In genomic region chr19:10720607-10721125, GRCh38 we compare ENCODE assay signal across 17 cellular contexts. TPM values are rescaled to one million over a fixed set of nuclear protein-coding genes. Genes with fewer than 3 reads are reported as not detected.
DNase-seq lines count a peak whose midpoint lies in the region; ATAC-seq, FAIRE-seq and TF ChIP-seq lines count a peak whose summit lies in the region.
"Had no signal": no experiment of that assay in that cellular context is flagged by ENCODE, and none has a peak within 500 bp of the region (broad histone marks: within the 10 kb centered on the region; RNA-seq: fewer than 3 reads in every experiment).

No MANE protein-coding gene starts in this region.

- peaks cover 54% of the 10 kb centered on the region for H4K20me1 ChIP-seq in K562 (replicated peaks; ENCODE audit: control insufficient read depth, insufficient read depth, low read length)

- TF ChIP-seq CTCF in K562 (IDR thresholded peaks at IDR 0.05 in 2 of 3, conservative IDR thresholded peaks at IDR 0.05 in 1 of 3; ENCODE audit: insufficient read depth in 2 of 3, low read depth in 1 of 3, low read length in 3 of 3) (no peak), neural crest cell (conservative IDR thresholded peaks at IDR 0.05) (no peak)

- TF ChIP-seq RAD21 in K562 (CRISPR knock-in tag; conservative IDR thresholded peaks at IDR 0.05 in 1 of 2, IDR thresholded peaks at IDR 0.05 in 1 of 2): no peak

- CTCF ChIA-PET in activated CD4-positive, alpha-beta T cell treated with anti-CD3 and anti-CD28 coated beads, Interleukin-2, amount 10 ng/mL, durations not matched to agents 7 days and 5 days (lab: Charles Lee): interaction anchor here (0.8 to 1.5 kb wide), 4 partner anchors 9 to 143 kb away, joined by 4 read pairs; no protein-coding TSS in a partner anchor
- CTCF ChIA-PET in K562 (lab: Yijun Ruan, JAX; ENCODE audit: low intra/inter-chr PET ratio): no interaction called here

- no peak overlapping the region for H3K27ac Mint-ChIP-seq in activated CD4-positive, alpha-beta T cell treated with anti-CD3 and anti-CD28 coated beads, Interleukin-2, amount 10 ng/mL, durations not matched to agents 7 days and 5 days
- H3K27ac Mint-ChIP-seq in CD4-positive, CD25-positive, alpha-beta regulatory T cell: peak overlapping the region in 2 of 3 donors; percentile 15 to 63
- H3K27ac Mint-ChIP-seq in neural crest cell (ENCODE audit: unreplicated experiment): no peak overlapping the region
- H3K27ac Mint-ChIP-seq: activated CD8-positive, alpha-beta T cell treated with anti-CD3 and anti-CD28 coated beads for 36 hours had no signal

- POLR2A ChIA-PET in activated CD4-positive, alpha-beta T cell treated with anti-CD3 and anti-CD28 coated beads, Interleukin-2, amount 10 ng/mL, durations not matched to agents 7 days and 5 days (lab: Charles Lee): no interaction called here
- POLR2A ChIA-PET in K562 (lab: Yijun Ruan, JAX): no interaction called here

- no peak for TF ChIP-seq EP300 in K562 (IDR thresholded peaks at IDR 0.05; ENCODE audit: low read length)

- no peaks in the 10 kb centered on the region for H3K27me3 Mint-ChIP-seq in activated CD4-positive, alpha-beta T cell treated with anti-CD3 and anti-CD28 coated beads, Interleukin-2, amount 10 ng/mL, durations not matched to agents 7 days and 5 days
- no peaks in the 10 kb centered on the region for H3K27me3 Mint-ChIP-seq in CD4-positive, CD25-positive, alpha-beta regulatory T cell
- H3K27me3 Mint-ChIP-seq in neural crest cell (ENCODE audit: low read depth): no peaks in the 10 kb centered on the region
- H3K27me3 Mint-ChIP-seq: activated CD8-positive, alpha-beta T cell treated with anti-CD3 and anti-CD28 coated beads for 36 hours had no signal

- in situ Hi-C loops in K562 (cut with MboI): no loop called here

- peak overlapping the region in 1 of 2 experiments; percentile 78; a peak in 1 of 4 replicates for H3K9ac ChIP-seq in K562 (ENCODE audit: insufficient read depth in 1 of 2, low read depth in 2 of 2, low read length in 2 of 2)

- peaks cover 38% of the 10 kb centered on the region for H3K4me1 ChIP-seq in CD4-positive, CD25-positive, alpha-beta regulatory T cell (ENCODE audit: control insufficient read depth, insufficient read depth, low read length, poor library complexity, severe bottlenecking)
- H3K4me1 ChIP-seq in K562 (replicated peaks in 1 of 2; ENCODE audit: control insufficient read depth in 2 of 2, insufficient read depth in 2 of 2, low read length in 2 of 2): peaks cover 18 to 39% of the 10 kb centered on the region in 2 experiments; a peak in 4 of 5 replicates

- peaks cover 5% of the 10 kb centered on the region for H3K36me3 ChIP-seq in CD4-positive, CD25-positive, alpha-beta regulatory T cell (ENCODE audit: control insufficient read depth, insufficient read depth, low read length)
- H3K36me3 ChIP-seq in K562 (ENCODE audit: control insufficient read depth, insufficient read depth, low read length): peaks cover 35% of the 10 kb centered on the region
- H3K36me3 ChIP-seq: ascending aorta had no signal

- peaks cover 78% of the 10 kb centered on the region for H3K79me2 ChIP-seq in K562 (ENCODE audit: control insufficient read depth, insufficient read depth, low read length)

- H2AFZ ChIP-seq in K562 (ENCODE audit: low read depth, low read length): no peak overlapping the region

- 85% methylated on average over 6 of the region's 6 CpGs for WGBS in K562 (ENCODE audit: insufficient coverage, low coverage, missing lambda C conversion rate)

- ATAC-seq in CD4-positive, CD25-positive, alpha-beta regulatory T cell (ENCODE audit: low read depth in 2 of 2): no peak
- no peak for ATAC-seq in K562
- ATAC-seq: activated CD8-positive, alpha-beta T cell treated with anti-CD3 and anti-CD28 coated beads for 36 hours had no signal

- no peak for DNase-seq in activated CD4-positive, alpha-beta T cell treated with anti-CD3 and anti-CD28 coated beads, Interleukin-2, amount 10 ng/mL, durations not matched to agents 7 days and 5 days
- DNase-seq in activated CD4-positive, alpha-beta T cell treated with anti-CD3 and anti-CD28 coated beads, Interleukin-2, amount 50 U/mL, for 48 hours: no peak
- DNase-seq in CD4-positive, CD25-positive, alpha-beta regulatory T cell: no peak
- no peak for DNase-seq in K562 (ENCODE audit: extremely low read depth in 1 of 4, low spot score in 3 of 4)
- no peak for DNase-seq in neural crest cell (ENCODE audit: low read depth, low spot score)
- DNase-seq in NCI-H2029 (lab: John Stamatoyannopoulos, UW): no peak
- no peak for DNase-seq in AG08396 (ENCODE audit: low spot score)
- no peak for DNase-seq in NCI-H524 treated with DMSO at 0.1 percent for 48 hours (lab: John Stamatoyannopoulos, UW)
- DNase-seq: activated CD8-positive, alpha-beta T cell treated with anti-CD3 and anti-CD28 coated beads for 36 hours; activated effector memory CD4-positive, alpha-beta T cell treated with anti-CD3 and anti-CD28 coated beads, Interleukin-2, amount 50 U/mL, for 16 hours; EL; HCEC 1CT; NCI-H345 had no signal

- no peak overlapping the region for H3K27ac ChIP-seq in CD4-positive, CD25-positive, alpha-beta regulatory T cell (ENCODE audit: insufficient read depth, low read length, poor library complexity, severe bottlenecking)
- H3K27ac ChIP-seq in K562 (ENCODE audit: extremely low read depth, low read depth, low read length): no peak overlapping the region; the same call in 2 of the 3 replicates
- H3K27ac ChIP-seq: ascending aorta had no signal

- H3K4me2 ChIP-seq in K562 (ENCODE audit: insufficient read depth, low read length): peak overlapping the region; percentile 7; the same call in 1 of the 2 replicates

- peaks cover 31% of the 10 kb centered on the region for H3K4me1 Mint-ChIP-seq in activated CD4-positive, alpha-beta T cell treated with anti-CD3 and anti-CD28 coated beads, Interleukin-2, amount 10 ng/mL, durations not matched to agents 7 days and 5 days
- H3K4me1 Mint-ChIP-seq in CD4-positive, CD25-positive, alpha-beta regulatory T cell: peaks cover 0 to 74% (median 28%) of the 10 kb centered on the region in 4 donors
- H3K4me1 Mint-ChIP-seq in neural crest cell: peaks cover 25% of the 10 kb centered on the region

- no peaks in the 10 kb centered on the region for H3K9me3 ChIP-seq in CD4-positive, CD25-positive, alpha-beta regulatory T cell (ENCODE audit: control insufficient read depth in 2 of 2, low read length in 2 of 2)
- H3K9me3 ChIP-seq in K562 (replicated peaks; ENCODE audit: control insufficient read depth, insufficient read depth, low read depth, low read length): no peaks in the 10 kb centered on the region
- H3K9me3 ChIP-seq: ascending aorta had no signal

- H3K27me3 ChIP-seq in CD4-positive, CD25-positive, alpha-beta regulatory T cell (ENCODE audit: control insufficient read depth, insufficient read depth, low read length): no peaks in the 10 kb centered on the region
- no peaks in the 10 kb centered on the region for H3K27me3 ChIP-seq in K562 (ENCODE audit: control insufficient read depth in 2 of 2, insufficient read depth in 2 of 2, low read length in 2 of 2)
- H3K27me3 ChIP-seq: ascending aorta had no signal

- peaks cover 8% of the 10 kb centered on the region for H3K9me1 ChIP-seq in K562 (ENCODE audit: control insufficient read depth, insufficient read depth, low read length)

- no TSS peak for BruUV-seq in K562 (replicated peaks; lab: Mats Ljungman, UMichigan)

- no peak for FAIRE-seq in K562 (lab: Jason Lieb, UNC)
- FAIRE-seq: A204.1, endometrium, HTR-8/SVneo had no signal

- H3K4me3 ChIP-seq in CD4-positive, CD25-positive, alpha-beta regulatory T cell (ENCODE audit: low read depth, low read length): peak overlapping the region; percentile 15
- H3K4me3 ChIP-seq in K562: no peak overlapping the region

- no peak for TF ChIP-seq POLR2A in K562 (conservative IDR thresholded peaks at IDR 0.05)

- H3K36me3 Mint-ChIP-seq in activated CD4-positive, alpha-beta T cell treated with anti-CD3 and anti-CD28 coated beads, Interleukin-2, amount 10 ng/mL, durations not matched to agents 7 days and 5 days (ENCODE audit: low read depth): peaks cover 17% of the 10 kb centered on the region
- H3K36me3 Mint-ChIP-seq in CD4-positive, CD25-positive, alpha-beta regulatory T cell: peaks cover 3% of the 10 kb centered on the region
- no peaks in the 10 kb centered on the region for H3K36me3 Mint-ChIP-seq in neural crest cell (ENCODE audit: low read depth)

- H3K9me3 Mint-ChIP-seq in activated CD4-positive, alpha-beta T cell treated with anti-CD3 and anti-CD28 coated beads, Interleukin-2, amount 10 ng/mL, durations not matched to agents 7 days and 5 days: no peaks in the 10 kb centered on the region
- no peaks in the 10 kb centered on the region for H3K9me3 Mint-ChIP-seq in CD4-positive, CD25-positive, alpha-beta regulatory T cell
- no peaks in the 10 kb centered on the region for H3K9me3 Mint-ChIP-seq in neural crest cell
- H3K9me3 Mint-ChIP-seq: activated CD8-positive, alpha-beta T cell treated with anti-CD3 and anti-CD28 coated beads for 36 hours had no signal

- peak overlapping the region; percentile 30 for H3K4me3 Mint-ChIP-seq in activated CD4-positive, alpha-beta T cell treated with anti-CD3 and anti-CD28 coated beads, Interleukin-2, amount 10 ng/mL, durations not matched to agents 7 days and 5 days
- H3K4me3 Mint-ChIP-seq in CD4-positive, CD25-positive, alpha-beta regulatory T cell: peak overlapping the region; percentile 35 to 90 (median 73)
- peak overlapping the region; percentile 73 for H3K4me3 Mint-ChIP-seq in neural crest cell

- intact Hi-C loops in K562 (cut with micrococcal nuclease): no loop called here

RNA-seq across cellular contexts. Expression of gene DNM2, which starts 2.8 kb away (rescaled TPM):
- total RNA-seq in activated CD4-positive, alpha-beta T cell treated with anti-CD3 and anti-CD28 coated beads, Interleukin-2, amount 10 ng/mL, durations not matched to agents 7 days and 5 days: 100 to 1,000 TPM; 268 to 270 TPM
- 269 TPM for total RNA-seq in CD4-positive, CD25-positive, alpha-beta regulatory T cell
- polyA plus RNA-seq in CD4-positive, CD25-positive, alpha-beta regulatory T cell: 10 to 100 TPM; 61.8 to 63.6 (median 62.8) TPM
- 612 and 1,251 TPM in 2 replicates for total RNA-seq in K562 (2011; cell fraction: chromatin; rRNA removed; ENCODE audit: low replicate concordance)
- total RNA-seq in K562 (2011; cell fraction: nucleolus; rRNA removed): 540 and 557 TPM in 2 replicates
- total RNA-seq in K562 (2011; cell fraction: nucleoplasm; rRNA removed): 513 and 610 TPM in 2 replicates
- total RNA-seq in K562 (2014; rRNA removed) (77.1 and 94.4 TPM in 2 replicates), K562 (2014; rRNA removed; fragmentation: Illumina TruSeq; extraction: Trizol) (53.2 and 53.5 TPM in 2 replicates), K562 (2015; rRNA removed; fragmentation: Illumina TruSeq; extraction: Trizol) (66.6 and 67.2 TPM in 2 replicates), K562 (2021) (153 and 161 TPM in 2 replicates), neural crest cell (117 TPM in 2 replicates)
- polyA plus RNA-seq in K562 (2011; rRNA removed) (72.6 and 122 TPM in 2 replicates), K562 (2014; fragmentation: Illumina TruSeq; extraction: Trizol) (93.5 and 112 TPM in 2 replicates), K562 (2014; fragmentation: Nextera tagmentation; extraction: Ambion mirVana) (1 to 10 TPM; 2.2 to 2.4 TPM), K562 (2014; rRNA removed) (88.8 and 104 TPM in 2 replicates)
- polyA plus RNA-seq in K562 (2011; cell fraction: cytosol; rRNA removed): 66.0 and 77.5 TPM in 2 replicates
- 343 and 372 TPM in 2 replicates for polyA plus RNA-seq in K562 (2011; cell fraction: nucleus; rRNA removed)
- polyA plus RNA-seq in K562 (2012): 121 and 177 TPM in 2 replicates
- polyA minus RNA-seq in K562 (2011; rRNA and poly(A)+ RNA removed): 138 and 139 TPM in 2 replicates
- 108 and 150 TPM in 2 replicates for polyA minus RNA-seq in K562 (2011; cell fraction: cytosol; rRNA and poly(A)+ RNA removed)
- polyA minus RNA-seq in K562 (2011; cell fraction: nucleus; rRNA and poly(A)+ RNA removed): 314 and 488 TPM in 2 replicates

RNA-seq across cellular contexts. Expression of gene QTRT1, which starts 19.4 kb away (rescaled TPM):
- total RNA-seq in activated CD4-positive, alpha-beta T cell treated with anti-CD3 and anti-CD28 coated beads, Interleukin-2, amount 10 ng/mL, durations not matched to agents 7 days and 5 days: 10 to 100 TPM; 39.9 to 43.8 TPM
- 37.2 TPM for total RNA-seq in CD4-positive, CD25-positive, alpha-beta regulatory T cell
- 10 to 100 TPM; 30.6 to 43.7 (median 36.9) TPM for polyA plus RNA-seq in CD4-positive, CD25-positive, alpha-beta regulatory T cell
- total RNA-seq in K562 (2011; cell fraction: chromatin; rRNA removed; ENCODE audit: low replicate concordance): 34.3 and 114 TPM in 2 replicates
- total RNA-seq in K562 (2011; cell fraction: nucleolus; rRNA removed): 106 TPM in 2 replicates
- 68.0 and 71.0 TPM in 2 replicates for total RNA-seq in K562 (2011; cell fraction: nucleoplasm; rRNA removed)
- total RNA-seq in K562 (2014; rRNA removed): 34.6 and 43.6 TPM in 2 replicates
- total RNA-seq in K562 (2014; rRNA removed; fragmentation: Illumina TruSeq; extraction: Trizol): 7.1 and 10.4 TPM in 2 replicates
- 32.8 and 33.7 TPM in 2 replicates for total RNA-seq in K562 (2015; rRNA removed; fragmentation: Illumina TruSeq; extraction: Trizol)
- 63.5 and 63.6 TPM in 2 replicates for total RNA-seq in K562 (2021)
- 30.5 and 46.6 TPM in 2 replicates for polyA plus RNA-seq in K562 (2011; rRNA removed)
- polyA plus RNA-seq in K562 (2011; cell fraction: cytosol; rRNA removed): 37.2 and 62.5 TPM in 2 replicates
- polyA plus RNA-seq in K562 (2011; cell fraction: nucleus; rRNA removed): 188 and 308 TPM in 2 replicates
- polyA plus RNA-seq in K562 (2012): 29.4 and 72.1 TPM in 2 replicates
- polyA plus RNA-seq in K562 (2014; fragmentation: Illumina TruSeq; extraction: Trizol): 19.3 and 44.0 TPM in 2 replicates
- polyA plus RNA-seq in K562 (2014; fragmentation: Nextera tagmentation; extraction: Ambion mirVana): 1 to 10 TPM; 1.2 to 6.2 TPM
- 65.5 and 77.8 TPM in 2 replicates for polyA plus RNA-seq in K562 (2014; rRNA removed)
- 6.0 and 7.7 TPM in 2 replicates for polyA minus RNA-seq in K562 (2011; rRNA and poly(A)+ RNA removed)
- polyA minus RNA-seq in K562 (2011; cell fraction: cytosol; rRNA and poly(A)+ RNA removed): 15.5 and 16.8 TPM in 2 replicates
- polyA minus RNA-seq in K562 (2011; cell fraction: nucleus; rRNA and poly(A)+ RNA removed): 19.0 and 26.1 TPM in 2 replicates
- 74.0 and 85.0 TPM in 2 replicates for total RNA-seq in neural crest cell

Comparison
In these comparisons a context has a peak if more than half of its experiments do, and no peak if none do; other contexts are left out.
1. H3K27ac Mint-ChIP-seq: peak in CD4-positive, CD25-positive, alpha-beta regulatory T cell (2 of 3); none in activated CD4-positive, alpha-beta T cell treated with anti-CD3 and anti-CD28 coated beads, Interleukin-2, amount 10 ng/mL, durations not matched to agents 7 days and 5 days (single experiment) and neural crest cell (single experiment).
2. Peak in every context shown above with its lines, with median percentiles within 50 percentile points of each other: H3K4me3 Mint-ChIP-seq.